Comparison of ENCODE assay signal across 10 cellular contexts in genomic region chr3:106688463-106688862, GRCh38.
DNase-seq lines count a peak whose midpoint lies in the region; ATAC-seq and TF ChIP-seq lines count a peak whose summit lies in the region.
"Had no signal": no experiment of that assay in that cellular context is flagged by ENCODE, and none has a peak within 500 bp of the region (broad histone marks: within the 10 kb centered on the region; RNA-seq: fewer than 3 reads in every experiment).

No MANE protein-coding gene starts in this region.

- no peak overlapping the region for H4K8ac ChIP-seq in mesendoderm (ENCODE audit: low read depth, low read length)

- no peak overlapping the region for H3K4me3 Mint-ChIP-seq in activated T-helper 2 cell treated with anti-CD3 and anti-CD28 coated beads, Interferon-gamma antibody, Interleukin-2, Interleukin-4, amounts not matched to agents 10 μg/mL and 5 μg/mL and 100 μg/mL, durations not matched to agents 14 hours and 24 hours and 36 hours (ENCODE audit: low read depth)

- H3K9me3 ChIP-seq in MG63 (no peaks in the 10 kb centered on the region), vagina (no peaks in the 10 kb centered on the region)
- H3K9me3 ChIP-seq: pancreas had no signal

- no peak overlapping the region for H3K9ac ChIP-seq in mesendoderm (ENCODE audit: low read length)

- H2BK15ac ChIP-seq in mesendoderm (replicated peaks; ENCODE audit: low read depth) = no peak overlapping the region

- DNase-seq in COR-L47 (lab: John Stamatoyannopoulos, UW) (peak; percentile 67), MG63 (peak; percentile 51), astrocyte of the spinal cord (ENCODE audit: low read depth, low spot score) (peak; percentile 79), mesendoderm (peak; percentile 53), vagina (ENCODE audit: extremely low spot score in 2 of 2) (no peak), left colon (no peak)
- no peak for DNase-seq in activated T-helper 2 cell treated with anti-CD3 and anti-CD28 coated beads, Interferon-gamma antibody, Interleukin-2, Interleukin-4, amounts not matched to agents 10 μg/mL and 5 μg/mL and 100 μg/mL, durations not matched to agents 14 hours and 24 hours and 36 hours (ENCODE audit: low spot score)
- DNase-seq: pancreas, WERI-Rb-1 had no signal

- H4K5ac ChIP-seq in mesendoderm (ENCODE audit: low read length) = no peak overlapping the region

- TF ChIP-seq CTCF in astrocyte of the spinal cord (IDR thresholded peaks at IDR 0.05; ENCODE audit: low read depth, low read length) (no peak), vagina (IDR thresholded peaks at IDR 0.05) (no peak)

- no peak overlapping the region for H3K27ac Mint-ChIP-seq in activated T-helper 2 cell treated with anti-CD3 and anti-CD28 coated beads, Interferon-gamma antibody, Interleukin-2, Interleukin-4, amounts not matched to agents 10 μg/mL and 5 μg/mL and 100 μg/mL, durations not matched to agents 14 hours and 24 hours and 36 hours

- no peak overlapping the region for H3K4me2 ChIP-seq in mesendoderm (ENCODE audit: low read length)

- no peak overlapping the region for H2BK120ac ChIP-seq in mesendoderm (ENCODE audit: low read depth, low read length)

- H3K79me2 ChIP-seq in mesendoderm (ENCODE audit: control insufficient read depth, insufficient read depth, low read length) = no peaks in the 10 kb centered on the region

- H3K4ac ChIP-seq in mesendoderm (ENCODE audit: low read depth, low read length) = no peak overlapping the region

- H3K18ac ChIP-seq in mesendoderm (ENCODE audit: low read length) = no peak overlapping the region

- ATAC-seq in HG02642 (IDR thresholded peaks at IDR 0.05; ENCODE audit: poor library complexity, unreplicated experiment) (no peak), left colon (no peak)

- H3K56ac ChIP-seq in mesendoderm (ENCODE audit: low read length) = no peak overlapping the region

- TF ChIP-seq POLR2A in vagina (IDR thresholded peaks at IDR 0.05) = no peak

- no peaks in the 10 kb centered on the region for H3K4me1 Mint-ChIP-seq in activated T-helper 2 cell treated with anti-CD3 and anti-CD28 coated beads, Interferon-gamma antibody, Interleukin-2, Interleukin-4, amounts not matched to agents 10 μg/mL and 5 μg/mL and 100 μg/mL, durations not matched to agents 14 hours and 24 hours and 36 hours (ENCODE audit: low read depth)

- H3K4me3 ChIP-seq in MG63 = no peak overlapping the region
- no peak overlapping the region for H3K4me3 ChIP-seq in astrocyte of the spinal cord (ENCODE audit: low read depth, low read length)
- H3K4me3 ChIP-seq in mesendoderm (ENCODE audit: low read length) = no peak overlapping the region
- no peak overlapping the region for H3K4me3 ChIP-seq in vagina
- H3K4me3 ChIP-seq: pancreas had no signal

- no CpG with 5 or more reads among the region's 2 CpGs for WGBS in mesendoderm (ENCODE audit: extremely low coverage, insufficient coverage, low lambda C conversion rate)

- H2BK5ac ChIP-seq in mesendoderm (ENCODE audit: low read length) = no peak overlapping the region

- H3K36me3 ChIP-seq in MG63 (no peaks in the 10 kb centered on the region), mesendoderm (ENCODE audit: control insufficient read depth, insufficient read depth, low read length) (no peaks in the 10 kb centered on the region), vagina (no peaks in the 10 kb centered on the region)
- H3K36me3 ChIP-seq: pancreas, WERI-Rb-1 had no signal

- H3K27me3 ChIP-seq in MG63 (no peaks in the 10 kb centered on the region), mesendoderm (ENCODE audit: insufficient read depth, low read length, poor library complexity) (no peaks in the 10 kb centered on the region), vagina (no peaks in the 10 kb centered on the region)
- H3K27me3 ChIP-seq: pancreas had no signal

- no peaks in the 10 kb centered on the region for H3K36me3 Mint-ChIP-seq in activated T-helper 2 cell treated with anti-CD3 and anti-CD28 coated beads, Interferon-gamma antibody, Interleukin-2, Interleukin-4, amounts not matched to agents 10 μg/mL and 5 μg/mL and 100 μg/mL, durations not matched to agents 14 hours and 24 hours and 36 hours (ENCODE audit: low read depth)

- H3K27ac ChIP-seq in mesendoderm (ENCODE audit: low read depth, low read length) = no peak overlapping the region
- H3K27ac ChIP-seq in vagina = no peak overlapping the region
- H3K27ac ChIP-seq: pancreas, WERI-Rb-1 had no signal

- intact Hi-C loops in activated T-helper 2 cell treated with anti-CD3 and anti-CD28 coated beads, Interferon-gamma antibody, Interleukin-2, Interleukin-4, amounts not matched to agents 10 μg/mL and 5 μg/mL and 100 μg/mL, durations not matched to agents 14 hours and 24 hours and 36 hours (cut with micrococcal nuclease) = no loop called here
- intact Hi-C loops in vagina (cut with DNase I) (no loop called here), left colon (cut with DNase I, micrococcal nuclease) (no loop called here)

- H2AK5ac ChIP-seq in mesendoderm (ENCODE audit: low read length) = no peak overlapping the region

- H3K4me1 ChIP-seq in mesendoderm (ENCODE audit: control insufficient read depth, low read depth, low read length) = no peaks in the 10 kb centered on the region
- no peaks in the 10 kb centered on the region for H3K4me1 ChIP-seq in vagina
- H3K4me1 ChIP-seq: pancreas had no signal

- no peaks in the 10 kb centered on the region for H3K27me3 Mint-ChIP-seq in activated T-helper 2 cell treated with anti-CD3 and anti-CD28 coated beads, Interferon-gamma antibody, Interleukin-2, Interleukin-4, amounts not matched to agents 10 μg/mL and 5 μg/mL and 100 μg/mL, durations not matched to agents 14 hours and 24 hours and 36 hours (ENCODE audit: low read depth)

- no peak overlapping the region for H3K23ac ChIP-seq in mesendoderm (ENCODE audit: low read length)

- no peaks in the 10 kb centered on the region for H3K79me1 ChIP-seq in mesendoderm (ENCODE audit: low read length)

- no peaks in the 10 kb centered on the region for H3K9me3 Mint-ChIP-seq in activated T-helper 2 cell treated with anti-CD3 and anti-CD28 coated beads, Interferon-gamma antibody, Interleukin-2, Interleukin-4, amounts not matched to agents 10 μg/mL and 5 μg/mL and 100 μg/mL, durations not matched to agents 14 hours and 24 hours and 36 hours

- in situ Hi-C loops in astrocyte of the spinal cord (cut with HindIII; ENCODE audit: low sequenced_read_pairs) = no loop called here

Comparison
In these comparisons a context has a peak if more than half of its experiments do, and no peak if none do; other contexts are left out.
1. DNase-seq: peak in COR-L47 (single experiment), MG63 (single experiment), astrocyte of the spinal cord (single experiment) and mesendoderm (single experiment); none in activated T-helper 2 cell treated with anti-CD3 and anti-CD28 coated beads, Interferon-gamma antibody, Interleukin-2, Interleukin-4, amounts not matched to agents 10 μg/mL and 5 μg/mL and 100 μg/mL, durations not matched to agents 14 hours and 24 hours and 36 hours (single experiment), vagina (0 of 2) and left colon (0 of 2).